Comparison of ENCODE assay signal across 13 cellular contexts in genomic region chr17:13725286-13725990, GRCh38.
DNase-seq lines count a peak whose midpoint lies in the region; ATAC-seq and TF ChIP-seq lines count a peak whose summit lies in the region.
"Had no signal": no experiment of that assay in that cellular context is flagged by ENCODE, and none has a peak within 500 bp of the region (broad histone marks: within the 10 kb centered on the region; RNA-seq: fewer than 3 reads in every experiment).

No MANE protein-coding gene starts in this region.

- no peak for TF ChIP-seq RAD21 in SK-N-SH (IDR thresholded peaks at IDR 0.05; ENCODE audit: low read length)

- H3F3A ChIP-seq in SK-N-SH (replicated peaks; ENCODE audit: insufficient read depth), result peaks cover 6% of the 10 kb centered on the region

- DNase-seq in HCEC 1CT, result peak; percentile 84
- no peak for DNase-seq in SK-N-SH
- peak; percentile 39 for DNase-seq in fibroblast of the conjunctiva (ENCODE audit: low read depth)
- peak; percentile 36 for DNase-seq in stromal cell of bone marrow (ENCODE audit: low read depth)
- DNase-seq in NCI-H2227 (lab: John Stamatoyannopoulos, UW; ENCODE audit: unreplicated experiment), result no peak
- no peak for DNase-seq in DMS153 treated with DMSO at 0.1 percent for 48 hours (lab: John Stamatoyannopoulos, UW; ENCODE audit: unreplicated experiment)
- DNase-seq: activated gamma-delta T cell treated with Interleukin-2 at 50 U/mL for 16 hours; CD4-positive, alpha-beta T cell; head of caudate nucleus; natural killer cell; stimulated activated CD4-positive, alpha-beta T cell treated with anti-CD3 and anti-CD28 coated beads, Interleukin-4, amount 100 ng/mL, for 1 hour had no signal

- H3K27me3 ChIP-seq in SK-N-SH (ENCODE audit: insufficient read depth), result no peaks in the 10 kb centered on the region

- TF ChIP-seq EP300 in SK-N-SH (IDR thresholded peaks at IDR 0.05; ENCODE audit: borderline replicate concordance in 1 of 2, low read depth in 1 of 2, low read length in 1 of 2), result no peak

- no peaks in the 10 kb centered on the region for H3K9me2 ChIP-seq in SK-N-SH

- 3% methylated on average over 2 of the region's 2 CpGs for WGBS in SK-N-SH (ENCODE audit: low lambda C conversion rate)

- H3K4me1 ChIP-seq in SK-N-SH (ENCODE audit: control insufficient read depth in 1 of 2, insufficient read depth in 2 of 2, low read depth in 1 of 2, low read length in 1 of 2), result no peaks in the 10 kb centered on the region

- TF ChIP-seq CTCF in SK-N-SH (IDR thresholded peaks at IDR 0.05), result no peak

- CTCF ChIA-PET in SK-N-SH (lab: Yijun Ruan, JAX), result interaction anchor here (0.7 to 1.1 kb wide), 4 partner anchors 10 to 391 kb away, joined by 3 to 4 read pairs (median 3); no protein-coding TSS in a partner anchor

- no peak overlapping the region for H3K4me3 ChIP-seq in SK-N-SH (ENCODE audit: low read depth in 2 of 2, low read length in 1 of 2)

- H3K9ac ChIP-seq in SK-N-SH, result no peak overlapping the region

- H3K36me3 ChIP-seq in SK-N-SH (replicated peaks in 1 of 2; ENCODE audit: control insufficient read depth in 1 of 2, insufficient read depth in 2 of 2, low read length in 1 of 2), result no peaks in the 10 kb centered on the region

- no peak overlapping the region for H3K4me2 ChIP-seq in SK-N-SH

- H2AFZ ChIP-seq in SK-N-SH (ENCODE audit: low read depth), result no peak overlapping the region

- H3K9me3 ChIP-seq in SK-N-SH, result no peaks in the 10 kb centered on the region

- POLR2A ChIA-PET in SK-N-SH (lab: Yijun Ruan, JAX), result no interaction called here

- no peak overlapping the region for H3K27ac ChIP-seq in SK-N-SH (ENCODE audit: low read depth in 2 of 2, low read length in 1 of 2)

- H3K79me2 ChIP-seq in SK-N-SH (ENCODE audit: insufficient read depth), result no peaks in the 10 kb centered on the region

- no peak for ATAC-seq in GM21360 (IDR thresholded peaks at IDR 0.05; ENCODE audit: unreplicated experiment)
- ATAC-seq: natural killer cell, WTC11 had no signal

- no peaks in the 10 kb centered on the region for H4K20me1 ChIP-seq in SK-N-SH (ENCODE audit: insufficient read depth)

TF ChIP-seq in SK-N-SH, 30 proteins besides CTCF, POLR2A, EP300 and RAD21:
- TF ChIP-seq EZH2phosphoT487 (IDR thresholded peaks at IDR 0.05; ENCODE audit: borderline replicate concordance, low read depth) (no peak), FOSL2 (IDR thresholded peaks at IDR 0.05; ENCODE audit: borderline replicate concordance, low read depth) (peak; percentile 34; the same call in 1 of the 2 replicates), CHD2 (IDR thresholded peaks at IDR 0.05; ENCODE audit: low read length, partially characterized antibody) (no peak), YY1 (IDR thresholded peaks at IDR 0.05; ENCODE audit: low read depth) (no peak), RCOR1 (IDR thresholded peaks at IDR 0.05; ENCODE audit: low read length) (no peak)

Comparison
In these comparisons a context has a peak if more than half of its experiments do, and no peak if none do; other contexts are left out.
1. DNase-seq: peak in HCEC 1CT (single experiment), fibroblast of the conjunctiva (single experiment) and stromal cell of bone marrow (single experiment); none in SK-N-SH (single experiment), NCI-H2227 (single experiment) and DMS153 treated with DMSO at 0.1 percent for 48 hours (single experiment).